ENCODE assay signal across 27 cellular contexts in the genomic region with DNA sequence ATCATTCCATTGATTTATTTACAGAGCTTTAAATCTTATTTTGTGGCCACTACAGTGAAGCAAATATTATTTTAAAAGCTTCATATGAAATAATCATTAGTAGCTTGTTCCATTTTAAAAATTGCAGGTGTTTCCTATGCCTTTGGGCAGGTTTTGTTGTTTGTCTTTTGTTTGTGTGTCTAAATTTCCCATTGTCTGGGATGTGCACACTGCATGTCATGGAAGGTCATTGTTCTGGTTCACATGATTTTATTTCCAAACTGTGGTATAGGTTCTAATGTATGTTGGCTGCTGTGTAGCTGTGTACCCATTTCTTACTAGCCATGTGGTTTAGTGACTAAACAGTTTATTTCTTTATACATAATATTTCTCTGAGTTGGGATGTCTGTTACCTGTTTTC.
DNase-seq lines count a peak whose midpoint lies in the region; ATAC-seq, FAIRE-seq and TF ChIP-seq lines count a peak whose summit lies in the region.
"Had no signal": no experiment of that assay in that cellular context is flagged by ENCODE, and none has a peak within 500 bp of the region (broad histone marks: within the 10 kb centered on the region; RNA-seq: fewer than 3 reads in every experiment).

No MANE protein-coding gene starts in this region.

- DNase-seq in heart right ventricle (no peak), cardiac septum (ENCODE audit: low spot score) (no peak), endothelial cell (ENCODE audit: low spot score) (no peak), osteocyte (ENCODE audit: extremely low spot score, unreplicated experiment) (no peak), aorta (no peak), lower leg skin (ENCODE audit: low spot score in 2 of 2) (no peak), RCC 7860 (ENCODE audit: low spot score) (no peak), NCI-H510A (lab: John Stamatoyannopoulos, UW) (no peak)
- DNase-seq: activated CD4-positive, alpha-beta T cell treated with anti-CD3 and anti-CD28 coated beads, Interleukin-2, amount 10 ng/mL, durations not matched to agents 24 days and 14 days; activated naive CD4-positive, alpha-beta T cell; activated T-cell treated with anti-CD3 and anti-CD28 coated beads, Interleukin-2, amount 50 U/mL, for 4 hours; adrenal gland; head of caudate nucleus; NCI-H1436 treated with DMSO at 0.1 percent for 48 hours; NCI-H524; nephron progenitor cell; right lobe of liver; stimulated activated CD4-positive, alpha-beta T cell treated with anti-CD3 and anti-CD28 coated beads, Interleukin-15, amount 100 ng/mL, for 24 hours; stimulated activated naive CD8-positive, alpha-beta T cell treated with anti-CD3 and anti-CD28 coated beads, Interleukin-15, Interleukin-2, amounts not matched to agents 100 U/mL and 50 U/mL, for 24 hours; trophoblast cell had no signal

- TF ChIP-seq CTCF in heart right ventricle (IDR thresholded peaks at IDR 0.05) (no peak), endothelial cell (IDR thresholded peaks at IDR 0.05; ENCODE audit: unreplicated experiment) (no peak), osteocyte (IDR thresholded peaks at IDR 0.05) (no peak), lower leg skin (IDR thresholded peaks at IDR 0.05) (no peak)

- H3K27me3 ChIP-seq in heart right ventricle = no peaks in the 10 kb centered on the region
- no peaks in the 10 kb centered on the region for H3K27me3 ChIP-seq in aorta (ENCODE audit: control insufficient read depth in 1 of 2, insufficient read depth in 2 of 2, low read length in 1 of 2)
- H3K27me3 ChIP-seq: adrenal gland, right lobe of liver had no signal

- H3K4me3 ChIP-seq in heart right ventricle (no peak overlapping the region), aorta (ENCODE audit: low read length in 2 of 2) (no peak overlapping the region), lower leg skin (ENCODE audit: low read depth, poor library complexity, severe bottlenecking) (no peak overlapping the region)
- H3K4me3 ChIP-seq: adrenal gland, HAP-1, right lobe of liver had no signal

- H3K9me3 ChIP-seq in heart right ventricle (no peaks in the 10 kb centered on the region), aorta (ENCODE audit: control insufficient read depth, low read length) (no peaks in the 10 kb centered on the region)
- H3K9me3 ChIP-seq: adrenal gland, HAP-1, right lobe of liver had no signal

- no peaks in the 10 kb centered on the region for H3K9me3 Mint-ChIP-seq in endothelial cell (ENCODE audit: unreplicated experiment)
- peaks cover 3% of the 10 kb centered on the region for H3K9me3 Mint-ChIP-seq in osteocyte (ENCODE audit: unreplicated experiment)
- H3K9me3 Mint-ChIP-seq: activated CD4-positive, alpha-beta T cell treated with anti-CD3 and anti-CD28 coated beads, Interleukin-2, amount 10 ng/mL, durations not matched to agents 24 days and 14 days; activated T-cell treated with anti-CD3 and anti-CD28 coated beads, Interleukin-2, amount 50 U/mL, for 4 hours; nephron progenitor cell; T-helper 2 cell treated with Interferon-gamma antibody and Interleukin-4, amounts not matched to agents 5 μg/mL and 100 μg/mL, for 36 hours had no signal

- no peak for FAIRE-seq in RCC 7860 (lab: Jason Lieb, UNC)
- FAIRE-seq: bronchial epithelial cell, GM12891 had no signal

- H3K27me3 Mint-ChIP-seq in endothelial cell (ENCODE audit: unreplicated experiment) = peaks cover 7% of the 10 kb centered on the region
- H3K27me3 Mint-ChIP-seq in osteocyte (ENCODE audit: unreplicated experiment) = no peaks in the 10 kb centered on the region

- peak overlapping the region in 8 of 10 donors; percentile 14 to 77 (median 54) for H3K27ac ChIP-seq in heart right ventricle
- peak overlapping the region; percentile 63 to 74 for H3K27ac ChIP-seq in aorta (ENCODE audit: low read depth in 1 of 2, low read length in 2 of 2)
- H3K27ac ChIP-seq: right lobe of liver, VCaP had no signal

- H3K27ac Mint-ChIP-seq in endothelial cell (ENCODE audit: unreplicated experiment) (peak overlapping the region; percentile 52), osteocyte (ENCODE audit: unreplicated experiment) (peak overlapping the region; percentile 93)
- H3K27ac Mint-ChIP-seq: activated CD4-positive, alpha-beta T cell treated with anti-CD3 and anti-CD28 coated beads, Interleukin-2, amount 10 ng/mL, durations not matched to agents 24 days and 14 days; B cell; T-helper 2 cell treated with Interferon-gamma antibody and Interleukin-4, amounts not matched to agents 5 μg/mL and 100 μg/mL, for 36 hours had no signal

- H3K36me3 Mint-ChIP-seq in endothelial cell (ENCODE audit: low read depth, unreplicated experiment) = peaks cover 31% of the 10 kb centered on the region
- H3K36me3 Mint-ChIP-seq in osteocyte (ENCODE audit: unreplicated experiment) = peaks cover 18% of the 10 kb centered on the region

- H3K4me1 Mint-ChIP-seq in endothelial cell (ENCODE audit: unreplicated experiment) = peaks cover 67% of the 10 kb centered on the region
- H3K4me1 Mint-ChIP-seq in osteocyte (ENCODE audit: unreplicated experiment) = peaks cover 84% of the 10 kb centered on the region
- H3K4me1 Mint-ChIP-seq: activated CD4-positive, alpha-beta T cell treated with anti-CD3 and anti-CD28 coated beads, Interleukin-2, amount 10 ng/mL, durations not matched to agents 24 days and 14 days had no signal

- H3K4me1 ChIP-seq in heart right ventricle (peaks cover 21 to 83% (median 71%) of the 10 kb centered on the region in 9 donors), aorta (ENCODE audit: control insufficient read depth in 1 of 2, insufficient read depth in 2 of 2, low read length in 2 of 2) (peaks cover 2 to 16% of the 10 kb centered on the region in 2 donors)
- H3K4me1 ChIP-seq: HAP-1, parathyroid adenoma, right lobe of liver had no signal

- peak in 1 of 8 donors; percentile 16 for ATAC-seq in heart right ventricle
- no peak for ATAC-seq in aorta (ENCODE audit: low FRiP score)
- ATAC-seq: activated T-cell treated with anti-CD3 and anti-CD28 coated beads, Interleukin-2, amount 50 U/mL, for 4 hours; stimulated activated naive CD8-positive, alpha-beta T cell treated with anti-CD3 and anti-CD28 coated beads, Interleukin-15, Interleukin-2, amounts not matched to agents 100 U/mL and 50 U/mL, for 24 hours had no signal

- H3K4me3 Mint-ChIP-seq in endothelial cell (ENCODE audit: unreplicated experiment) = no peak overlapping the region
- H3K4me3 Mint-ChIP-seq in osteocyte (ENCODE audit: unreplicated experiment) = no peak overlapping the region
- H3K4me3 Mint-ChIP-seq: activated CD4-positive, alpha-beta T cell treated with anti-CD3 and anti-CD28 coated beads, Interleukin-2, amount 10 ng/mL, durations not matched to agents 24 days and 14 days; activated T-cell treated with anti-CD3 and anti-CD28 coated beads, Interleukin-2, amount 50 U/mL, for 4 hours; B cell; nephron progenitor cell; T-helper 2 cell treated with Interferon-gamma antibody and Interleukin-4, amounts not matched to agents 5 μg/mL and 100 μg/mL, for 36 hours had no signal

- intact Hi-C loops in heart right ventricle (cut with DNase I) (loop anchor here in 1 of 10 donors (5.0 kb wide), 1 partner anchor 35 kb away; no protein-coding TSS in a partner anchor), cardiac septum (cut with DNase I) (no loop called here), aorta (cut with DNase I) (no loop called here), lower leg skin (cut with DNase I; ENCODE audit: low total_unique reads) (no loop called here)

- TF ChIP-seq POLR2A in lower leg skin (IDR thresholded peaks at IDR 0.05) = no peak

- H3K36me3 ChIP-seq in heart right ventricle (peaks cover 0 to 11% (median 0%) of the 10 kb centered on the region in 9 donors), aorta (ENCODE audit: control insufficient read depth in 1 of 2, insufficient read depth in 2 of 2, low read length in 1 of 2) (no peaks in the 10 kb centered on the region)
- H3K36me3 ChIP-seq: adrenal gland, HAP-1, right lobe of liver had no signal
